11 cellular contexts compared by ENCODE assay signal in the genomic region with DNA sequence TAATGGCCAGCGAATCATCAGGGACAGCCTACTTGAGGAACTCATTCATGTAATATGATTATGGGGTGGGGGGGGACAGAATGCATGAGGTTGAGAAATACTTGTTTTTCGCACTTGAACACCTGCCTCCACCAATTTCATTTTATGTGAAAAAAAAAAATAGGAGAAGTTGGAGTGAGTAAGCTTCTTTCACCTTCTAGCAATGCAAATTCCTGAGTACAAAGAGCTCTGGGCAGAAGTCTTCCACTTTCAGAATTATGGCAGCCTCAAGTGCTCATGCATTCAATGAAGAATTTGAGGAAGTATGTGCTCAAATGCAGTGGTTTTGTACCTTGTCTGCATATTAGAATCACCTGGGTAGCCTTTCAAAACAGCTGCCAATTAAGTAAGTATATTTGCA. TPM values are rescaled to one million over a fixed set of nuclear protein-coding genes. Genes with fewer than 3 reads are reported as not detected.
DNase-seq lines count a peak whose midpoint lies in the region; ATAC-seq and TF ChIP-seq lines count a peak whose summit lies in the region.
"Had no signal": no experiment of that assay in that cellular context is flagged by ENCODE, and none has a peak within 500 bp of the region (broad histone marks: within the 10 kb centered on the region; RNA-seq: fewer than 3 reads in every experiment).

No MANE protein-coding gene starts in this region.

- peaks cover 5% of the 10 kb centered on the region for H3K36me3 Mint-ChIP-seq in activated CD4-positive, alpha-beta memory T cell treated with anti-CD3 and anti-CD28 coated beads for 36 hours
- H3K36me3 Mint-ChIP-seq in GM23338 (ENCODE audit: low read depth) (0 out of 3 replicates have a peak, but pooled peaks cover 7% of the 10 kb centered on the region), HFFc6 (ENCODE audit: low read depth) (no peaks in the 10 kb centered on the region)
- H3K36me3 Mint-ChIP-seq: activated naive CD8-positive, alpha-beta T cell had no signal

- peaks cover 20% of the 10 kb centered on the region for H3K27me3 ChIP-seq in GM23338 (ENCODE audit: insufficient read depth)

- H3K9me2 ChIP-seq in GM23338 (ENCODE audit: insufficient read depth) = no peaks in the 10 kb centered on the region; the same call in 1 of the 2 replicates

- no peak overlapping the region for H3K27ac ChIP-seq in GM23338 (ENCODE audit: low read depth)

- POLR2A ChIA-PET in activated CD4-positive, alpha-beta memory T cell treated with anti-CD3 and anti-CD28 coated beads for 36 hours (lab: Charles Lee) = no interaction called here

- peaks cover 9% of the 10 kb centered on the region for H3K27me3 Mint-ChIP-seq in activated CD4-positive, alpha-beta memory T cell treated with anti-CD3 and anti-CD28 coated beads for 36 hours
- H3K27me3 Mint-ChIP-seq in GM23338 (ENCODE audit: insufficient read depth, low read depth, poor library complexity) (peaks cover 20% of the 10 kb centered on the region), HFFc6 (ENCODE audit: insufficient read depth) (peaks cover 13% of the 10 kb centered on the region)
- H3K27me3 Mint-ChIP-seq: activated naive CD8-positive, alpha-beta T cell had no signal

- TF ChIP-seq CTCF in GM23338 (conservative IDR thresholded peaks at IDR 0.05; ENCODE audit: low read depth in 2 of 2) (no peak), HFFc6 (IDR thresholded peaks at IDR 0.05) (no peak)

- intact Hi-C loops in activated CD4-positive, alpha-beta memory T cell treated with anti-CD3 and anti-CD28 coated beads for 36 hours (cut with micrococcal nuclease) = no loop called here

- TF ChIP-seq EP300 in Ishikawa (IDR thresholded peaks at IDR 0.05; ENCODE audit: borderline replicate concordance) = no peak

- ATAC-seq in GM19035 (IDR thresholded peaks at IDR 0.05; ENCODE audit: unreplicated experiment) (peak; percentile 23), HG02623 (IDR thresholded peaks at IDR 0.05; ENCODE audit: unreplicated experiment) (peak; percentile 33), GM23338 (no peak)

- H2AFZ ChIP-seq in GM23338 = no peak overlapping the region

- no peaks in the 10 kb centered on the region for H4K20me1 ChIP-seq in GM23338 (replicated peaks; ENCODE audit: insufficient read depth)

- no peaks in the 10 kb centered on the region for H3K79me2 ChIP-seq in GM23338 (replicated peaks; ENCODE audit: insufficient read depth)

- peaks cover 18% of the 10 kb centered on the region for H3K4me1 Mint-ChIP-seq in activated CD4-positive, alpha-beta memory T cell treated with anti-CD3 and anti-CD28 coated beads for 36 hours (ENCODE audit: low read depth)
- peaks cover 10% of the 10 kb centered on the region for H3K4me1 Mint-ChIP-seq in GM23338
- peaks cover 16% of the 10 kb centered on the region for H3K4me1 Mint-ChIP-seq in HFFc6 (ENCODE audit: low read depth)

- DNase-seq in pons (ENCODE audit: low spot score) = peak; percentile 26
- no peak for DNase-seq in activated CD4-positive, alpha-beta memory T cell treated with anti-CD3 and anti-CD28 coated beads for 36 hours
- no peak for DNase-seq in GM23338 (ENCODE audit: low spot score)
- no peak for DNase-seq in HFFc6
- DNase-seq: DMS153, SHP77 had no signal

- no peaks in the 10 kb centered on the region for H3K9me3 Mint-ChIP-seq in activated CD4-positive, alpha-beta memory T cell treated with anti-CD3 and anti-CD28 coated beads for 36 hours
- H3K9me3 Mint-ChIP-seq in GM23338 = peaks cover 8% of the 10 kb centered on the region
- no peaks in the 10 kb centered on the region; the same call in 1 of the 2 replicates for H3K9me3 Mint-ChIP-seq in HFFc6
- H3K9me3 Mint-ChIP-seq: dendritic cell treated with granulocyte-macrophage colony-stimulating factor and Interleukin-4, amounts not matched to agents 40 ng/mL and 50 ng/mL, for 4 days had no signal

- TF ChIP-seq RAD21 in Ishikawa (IDR thresholded peaks at IDR 0.05; ENCODE audit: low read depth) = no peak

- H3K4me3 ChIP-seq in GM23338 = no peak overlapping the region

- H3K4me1 ChIP-seq in GM23338 (ENCODE audit: insufficient read depth) = no peaks in the 10 kb centered on the region

- H3K36me3 ChIP-seq in GM23338 (ENCODE audit: insufficient read depth) = no peaks in the 10 kb centered on the region

- CTCF ChIA-PET in activated CD4-positive, alpha-beta memory T cell treated with anti-CD3 and anti-CD28 coated beads for 36 hours (lab: Charles Lee) = interaction anchor here (0.6 to 1.3 kb wide), 2 partner anchors 61 to 718 kb away, joined by 3 read pairs; no protein-coding TSS in a partner anchor

- H3F3A ChIP-seq in GM23338 (replicated peaks; ENCODE audit: low read depth) = no peaks in the 10 kb centered on the region

- H3K4me2 ChIP-seq in GM23338 = no peak overlapping the region

- no peak overlapping the region for H3K27ac Mint-ChIP-seq in activated CD4-positive, alpha-beta memory T cell treated with anti-CD3 and anti-CD28 coated beads for 36 hours
- H3K27ac Mint-ChIP-seq in GM23338 (no peak overlapping the region), HFFc6 (no peak overlapping the region)
- H3K27ac Mint-ChIP-seq: activated naive CD8-positive, alpha-beta T cell; dendritic cell treated with granulocyte-macrophage colony-stimulating factor and Interleukin-4, amounts not matched to agents 40 ng/mL and 50 ng/mL, for 4 days had no signal

- no peak overlapping the region for H3K4me3 Mint-ChIP-seq in activated CD4-positive, alpha-beta memory T cell treated with anti-CD3 and anti-CD28 coated beads for 36 hours
- no peak overlapping the region for H3K4me3 Mint-ChIP-seq in GM23338
- H3K4me3 Mint-ChIP-seq in HFFc6 = no peak overlapping the region
- H3K4me3 Mint-ChIP-seq: activated naive CD8-positive, alpha-beta T cell; dendritic cell treated with granulocyte-macrophage colony-stimulating factor and Interleukin-4, amounts not matched to agents 40 ng/mL and 50 ng/mL, for 4 days had no signal

TF ChIP-seq in Ishikawa, 13 proteins besides CTCF, POLR2A, EP300 and RAD21:
- TF ChIP-seq TCF12 (IDR thresholded peaks at IDR 0.05; ENCODE audit: low read depth) (no peak), CREB1 (IDR thresholded peaks at IDR 0.05; ENCODE audit: low read depth) (no peak), ZBTB7A (IDR thresholded peaks at IDR 0.05; ENCODE audit: low read depth) (no peak), CEBPB (IDR thresholded peaks at IDR 0.05) (0 out of 2 replicates have a peak, but pooled peaks have one; percentile 4), FOXM1 (IDR thresholded peaks at IDR 0.05; ENCODE audit: borderline replicate concordance, low read depth) (no peak), YY1 (IDR thresholded peaks at IDR 0.05; ENCODE audit: low read depth) (no peak), TAF1 (IDR thresholded peaks at IDR 0.05; ENCODE audit: low read depth) (no peak), USF1 (IDR thresholded peaks at IDR 0.05) (no peak)

TF ChIP-seq in GM23338, 12 proteins besides CTCF, POLR2A, EP300 and RAD21:
- TF ChIP-seq POLR2AphosphoS5 (IDR thresholded peaks at IDR 0.05; ENCODE audit: low read depth) = no peak

RNA-seq across cellular contexts. Expression of gene GPD2, which starts 40.1 kb away (rescaled TPM):
- 10 to 100 TPM; 27.3 to 28.6 TPM for total RNA-seq in activated CD4-positive, alpha-beta memory T cell treated with anti-CD3 and anti-CD28 coated beads for 36 hours
- total RNA-seq in GM23338 (2014; rRNA removed; shearing (Covaris generic)) = 67.4 and 83.2 TPM in 2 replicates
- 7.6 and 9.4 TPM in 2 replicates for polyA plus RNA-seq in GM23338 (2016; fragmentation: Nextera tagmentation; extraction: Ambion mirVana)
- 10 to 100 TPM; 44.4 to 69.8 (median 55.7) TPM for total RNA-seq in HFFc6 (2021; fragmentation: NEBNext Ultra II Directional; extraction: Animal tissue kit (Norgen Biotek cat#: 25700))
